In genomic region chr3:165820685-165821123, GRCh38 we compare ENCODE assay signal across 26 cellular contexts. TPM values are rescaled to one million over a fixed set of nuclear protein-coding genes. Genes with fewer than 3 reads are reported as not detected.
A peak's percentile ranks its signal among the peaks of the same experiment; 100 is the strongest.
DNase-seq lines count a peak whose midpoint lies in the region; ATAC-seq and TF ChIP-seq lines count a peak whose summit lies in the region.
"Had no signal": no experiment of that assay in that cellular context is flagged by ENCODE, and none has a peak within 500 bp of the region (broad histone marks: within the 10 kb centered on the region; RNA-seq: fewer than 3 reads in every experiment).

No MANE protein-coding gene starts in this region.

- ATAC-seq in GM18858 (IDR thresholded peaks at IDR 0.05; ENCODE audit: unreplicated experiment), result peak; percentile 80
- ATAC-seq in HCT116, result no peak
- ATAC-seq in HG03175 (IDR thresholded peaks at IDR 0.05; ENCODE audit: unreplicated experiment), result peak; percentile 93
- ATAC-seq in stimulated activated effector memory CD8-positive, alpha-beta T cell treated with anti-CD3 and anti-CD28 coated beads, Interleukin-12 subunit alpha, Interleukin-12 subunit beta, amount 100 ng/mL, for 72 hours, result no peak
- no peak for ATAC-seq in psoas muscle
- ATAC-seq: activated CD8-positive, alpha-beta memory T cell treated with anti-CD3 and anti-CD28 coated beads, Interleukin-2, amount 10 ng/mL, durations not matched to agents 7 days and 5 days; activated naive CD8-positive, alpha-beta T cell treated with anti-CD3 and anti-CD28 coated beads, Interleukin-2, amount 50 U/mL, for 24 hours; left lung; natural killer cell treated with Interleukin-12 subunit alpha and Interleukin-12 subunit beta and Interleukin-15 and Interleukin-18, amount 100 ng/mL, for 72 hours had no signal

- H3K9me3 ChIP-seq in HCT116 (ENCODE audit: control insufficient read depth in 1 of 2, insufficient read depth in 1 of 2, low read depth in 1 of 2, low read length in 2 of 2) (no peaks in the 10 kb centered on the region), psoas muscle (peaks cover 9% of the 10 kb centered on the region)
- H3K9me3 ChIP-seq: stomach had no signal

- TF ChIP-seq CTCF in HCT116 (IDR thresholded peaks at IDR 0.05 in 2 of 3, conservative IDR thresholded peaks at IDR 0.05 in 1 of 3; ENCODE audit: borderline replicate concordance in 1 of 3, insufficient read depth in 1 of 3, low read depth in 2 of 3, low read length in 2 of 3) (no peak), epithelial cell of esophagus (IDR thresholded peaks at IDR 0.05; ENCODE audit: insufficient read depth, low read depth, low read length, missing control alignments) (no peak), psoas muscle (IDR thresholded peaks at IDR 0.05) (no peak)

- no TSS peak for BruUV-seq in HCT116 (replicated peaks; lab: Mats Ljungman, UMichigan)

- peak overlapping the region; percentile 29 for H2AFZ ChIP-seq in HCT116 (ENCODE audit: low read depth, low read length, poor library complexity, severe bottlenecking)
- H2AFZ ChIP-seq: GM23248 had no signal

- no peaks in the 10 kb centered on the region for H3K4me1 ChIP-seq in HCT116 (ENCODE audit: control insufficient read depth in 1 of 2, insufficient read depth in 2 of 2, low read length in 2 of 2)
- H3K4me1 ChIP-seq in psoas muscle, result no peaks in the 10 kb centered on the region
- H3K4me1 ChIP-seq: left lung, stomach had no signal

- no peaks in the 10 kb centered on the region for H3K36me3 Mint-ChIP-seq in stimulated activated effector memory CD8-positive, alpha-beta T cell treated with anti-CD3 and anti-CD28 coated beads, Interleukin-12 subunit alpha, Interleukin-12 subunit beta, amount 100 ng/mL, for 72 hours
- H3K36me3 Mint-ChIP-seq in activated T-helper 1 cell treated with anti-CD3 and anti-CD28 coated beads, Interleukin-12 subunit alpha, Interleukin-12 subunit beta, Interleukin-2, Interleukin-4 antibody, amounts not matched to agents 30 ng/mL and 10 ng/mL and 1 ng/mL, durations not matched to agents 14 hours and 24 hours and 36 hours (ENCODE audit: low read depth), result no peaks in the 10 kb centered on the region
- H3K36me3 Mint-ChIP-seq: activated CD8-positive, alpha-beta memory T cell treated with anti-CD3 and anti-CD28 coated beads, Interleukin-2, amount 10 ng/mL, durations not matched to agents 7 days and 5 days; CD4-positive, CD25-positive, alpha-beta regulatory T cell; mesothelial cell of epicardium had no signal

- H3K9me3 Mint-ChIP-seq in stimulated activated effector memory CD8-positive, alpha-beta T cell treated with anti-CD3 and anti-CD28 coated beads, Interleukin-12 subunit alpha, Interleukin-12 subunit beta, amount 100 ng/mL, for 72 hours, result peaks cover 13% of the 10 kb centered on the region
- H3K9me3 Mint-ChIP-seq in activated T-helper 1 cell treated with anti-CD3 and anti-CD28 coated beads, Interleukin-12 subunit alpha, Interleukin-12 subunit beta, Interleukin-2, Interleukin-4 antibody, amounts not matched to agents 30 ng/mL and 10 ng/mL and 1 ng/mL, durations not matched to agents 14 hours and 24 hours and 36 hours, result peaks cover 3% of the 10 kb centered on the region
- H3K9me3 Mint-ChIP-seq: activated CD4-positive, alpha-beta T cell treated with anti-CD3 and anti-CD28 coated beads, Interleukin-2, amount 10 ng/mL, durations not matched to agents 24 days and 14 days; activated T-helper 2 cell treated with anti-CD3 and anti-CD28 coated beads, Interferon-gamma antibody, Interleukin-2, Interleukin-4, amounts not matched to agents 10 μg/mL and 5 μg/mL and 100 μg/mL, durations not matched to agents 14 hours and 24 hours and 36 hours; mesothelial cell of epicardium had no signal

- intact Hi-C loops in HCT116 (cut with micrococcal nuclease), result no loop called here
- intact Hi-C loops in activated T-helper 1 cell treated with anti-CD3 and anti-CD28 coated beads, Interleukin-12 subunit alpha, Interleukin-12 subunit beta, Interleukin-2, Interleukin-4 antibody, amounts not matched to agents 30 ng/mL and 10 ng/mL and 1 ng/mL, durations not matched to agents 14 hours and 24 hours and 36 hours (cut with micrococcal nuclease), result no loop called here
- intact Hi-C loops in psoas muscle (cut with DNase I), result no loop called here

- H3K9ac ChIP-seq in HCT116 (ENCODE audit: low read length), result no peak overlapping the region
- H3K9ac ChIP-seq: GM23248 had no signal

- H3K27ac ChIP-seq in HCT116 (ENCODE audit: low read depth, low read length) (no peak overlapping the region), psoas muscle (no peak overlapping the region)
- H3K27ac ChIP-seq: GM23248, left lung, stomach had no signal

- RAD21 ChIA-PET in HCT116 (lab: Charles Lee; ENCODE audit: low non-redundant PET in 1 of 2, low total read pairs in 2 of 2, uncharacterized antibody in 2 of 2, unreplicated experiment in 2 of 2), result no interaction called here

- H3K9me2 ChIP-seq in HCT116 (ENCODE audit: insufficient read depth), result no peaks in the 10 kb centered on the region

- DNase-seq in HCT116 (ENCODE audit: low read depth, low spot score) (no peak), epithelial cell of esophagus (ENCODE audit: low read depth) (peak; percentile 33), psoas muscle (no peak), ecto neural progenitor cell (ENCODE audit: low spot score) (no peak)
- DNase-seq in stimulated activated effector memory CD8-positive, alpha-beta T cell treated with anti-CD3 and anti-CD28 coated beads, Interleukin-12 subunit alpha, Interleukin-12 subunit beta, amount 100 ng/mL, for 72 hours (ENCODE audit: low spot score in 2 of 2), result no peak
- DNase-seq in activated T-helper 1 cell treated with anti-CD3 and anti-CD28 coated beads, Interleukin-12 subunit alpha, Interleukin-12 subunit beta, Interleukin-2, Interleukin-4 antibody, amounts not matched to agents 30 ng/mL and 10 ng/mL and 1 ng/mL, durations not matched to agents 14 hours and 24 hours and 36 hours (ENCODE audit: low spot score), result no peak
- DNase-seq: activated CD4-positive, alpha-beta T cell treated with anti-CD3 and anti-CD28 coated beads, Interleukin-2, amount 10 ng/mL, durations not matched to agents 24 days and 14 days; activated CD8-positive, alpha-beta memory T cell treated with anti-CD3 and anti-CD28 coated beads, Interleukin-2, amount 10 ng/mL, durations not matched to agents 7 days and 5 days; activated naive CD8-positive, alpha-beta T cell treated with anti-CD3 and anti-CD28 coated beads, Interleukin-2, amount 50 U/mL, for 24 hours; CD4-positive, CD25-positive, alpha-beta regulatory T cell; GDM1; glutamatergic neuron; GM23248; left lung; NCI-H1436 treated with DMSO at 0.1 percent for 48 hours; NCI-H526; Right ventricle myocardium superior; stomach; SW 1271; trophoblast cell had no signal

- H3K79me2 ChIP-seq in HCT116 (ENCODE audit: insufficient read depth, low read length), result no peaks in the 10 kb centered on the region

- CTCF ChIA-PET in HCT116 (lab: Charles Lee), result no interaction called here

- no peak overlapping the region for H3K27ac Mint-ChIP-seq in stimulated activated effector memory CD8-positive, alpha-beta T cell treated with anti-CD3 and anti-CD28 coated beads, Interleukin-12 subunit alpha, Interleukin-12 subunit beta, amount 100 ng/mL, for 72 hours
- no peak overlapping the region for H3K27ac Mint-ChIP-seq in activated T-helper 1 cell treated with anti-CD3 and anti-CD28 coated beads, Interleukin-12 subunit alpha, Interleukin-12 subunit beta, Interleukin-2, Interleukin-4 antibody, amounts not matched to agents 30 ng/mL and 10 ng/mL and 1 ng/mL, durations not matched to agents 14 hours and 24 hours and 36 hours
- H3K27ac Mint-ChIP-seq: activated CD4-positive, alpha-beta T cell treated with anti-CD3 and anti-CD28 coated beads, Interleukin-2, amount 10 ng/mL, durations not matched to agents 24 days and 14 days; activated CD8-positive, alpha-beta memory T cell treated with anti-CD3 and anti-CD28 coated beads, Interleukin-2, amount 10 ng/mL, durations not matched to agents 7 days and 5 days; activated naive CD8-positive, alpha-beta T cell treated with anti-CD3 and anti-CD28 coated beads, Interleukin-2, amount 50 U/mL, for 24 hours; activated T-helper 2 cell treated with anti-CD3 and anti-CD28 coated beads, Interferon-gamma antibody, Interleukin-2, Interleukin-4, amounts not matched to agents 10 μg/mL and 5 μg/mL and 100 μg/mL, durations not matched to agents 14 hours and 24 hours and 36 hours; CD4-positive, CD25-positive, alpha-beta regulatory T cell; mesothelial cell of epicardium; natural killer cell treated with Interleukin-12 subunit alpha and Interleukin-12 subunit beta and Interleukin-15 and Interleukin-18, amount 100 ng/mL, for 72 hours had no signal

- H3K27me3 Mint-ChIP-seq in activated T-helper 1 cell treated with anti-CD3 and anti-CD28 coated beads, Interleukin-12 subunit alpha, Interleukin-12 subunit beta, Interleukin-2, Interleukin-4 antibody, amounts not matched to agents 30 ng/mL and 10 ng/mL and 1 ng/mL, durations not matched to agents 14 hours and 24 hours and 36 hours (ENCODE audit: insufficient read depth), result no peaks in the 10 kb centered on the region
- H3K27me3 Mint-ChIP-seq: activated CD4-positive, alpha-beta T cell treated with anti-CD3 and anti-CD28 coated beads, Interleukin-2, amount 10 ng/mL, durations not matched to agents 24 days and 14 days; activated CD8-positive, alpha-beta memory T cell treated with anti-CD3 and anti-CD28 coated beads, Interleukin-2, amount 10 ng/mL, durations not matched to agents 7 days and 5 days; activated naive CD8-positive, alpha-beta T cell treated with anti-CD3 and anti-CD28 coated beads, Interleukin-2, amount 50 U/mL, for 24 hours; brain; CD4-positive, CD25-positive, alpha-beta regulatory T cell; natural killer cell treated with Interleukin-12 subunit alpha and Interleukin-12 subunit beta and Interleukin-15 and Interleukin-18, amount 100 ng/mL, for 72 hours had no signal

- WGBS in psoas muscle, 3 donors, result 44 to 64% (median 55%) methylated on average over 1 of the region's 1 CpG

- H3K4me3 Mint-ChIP-seq in stimulated activated effector memory CD8-positive, alpha-beta T cell treated with anti-CD3 and anti-CD28 coated beads, Interleukin-12 subunit alpha, Interleukin-12 subunit beta, amount 100 ng/mL, for 72 hours, result no peak overlapping the region
- H3K4me3 Mint-ChIP-seq in activated T-helper 1 cell treated with anti-CD3 and anti-CD28 coated beads, Interleukin-12 subunit alpha, Interleukin-12 subunit beta, Interleukin-2, Interleukin-4 antibody, amounts not matched to agents 30 ng/mL and 10 ng/mL and 1 ng/mL, durations not matched to agents 14 hours and 24 hours and 36 hours, result no peak overlapping the region
- H3K4me3 Mint-ChIP-seq: activated CD4-positive, alpha-beta T cell treated with anti-CD3 and anti-CD28 coated beads, Interleukin-2, amount 10 ng/mL, durations not matched to agents 24 days and 14 days; activated CD8-positive, alpha-beta memory T cell treated with anti-CD3 and anti-CD28 coated beads, Interleukin-2, amount 10 ng/mL, durations not matched to agents 7 days and 5 days; activated naive CD8-positive, alpha-beta T cell treated with anti-CD3 and anti-CD28 coated beads, Interleukin-2, amount 50 U/mL, for 24 hours; brain; CD4-positive, CD25-positive, alpha-beta regulatory T cell; mesothelial cell of epicardium; natural killer cell treated with Interleukin-12 subunit alpha and Interleukin-12 subunit beta and Interleukin-15 and Interleukin-18, amount 100 ng/mL, for 72 hours had no signal

- no peaks in the 10 kb centered on the region for H4K20me1 ChIP-seq in HCT116 (ENCODE audit: insufficient read depth)

- no peak overlapping the region for H3K4me2 ChIP-seq in HCT116 (ENCODE audit: low read length)

- H3K36me3 ChIP-seq in HCT116 (ENCODE audit: control insufficient read depth in 1 of 2, insufficient read depth in 2 of 2, low read length in 2 of 2) (no peaks in the 10 kb centered on the region), psoas muscle (ENCODE audit: insufficient read depth in 1 of 2, low read depth in 1 of 2) (no peaks in the 10 kb centered on the region)
- H3K36me3 ChIP-seq: left lung, stomach had no signal

- H3K4me3 ChIP-seq in HCT116 (replicated peaks in 1 of 2; ENCODE audit: low read depth in 1 of 2, low read length in 2 of 2) (no peak overlapping the region), epithelial cell of esophagus (ENCODE audit: low read length) (no peak overlapping the region), psoas muscle (no peak overlapping the region)
- H3K4me3 ChIP-seq: GM23248, left lung, stomach had no signal

- no peak for TF ChIP-seq POLR2A in HCT116 (IDR thresholded peaks at IDR 0.05; ENCODE audit: borderline replicate concordance, extremely low read depth, insufficient read depth, insufficient read length)

- H3K4me1 Mint-ChIP-seq in stimulated activated effector memory CD8-positive, alpha-beta T cell treated with anti-CD3 and anti-CD28 coated beads, Interleukin-12 subunit alpha, Interleukin-12 subunit beta, amount 100 ng/mL, for 72 hours, result no peaks in the 10 kb centered on the region
- no peaks in the 10 kb centered on the region for H3K4me1 Mint-ChIP-seq in activated T-helper 1 cell treated with anti-CD3 and anti-CD28 coated beads, Interleukin-12 subunit alpha, Interleukin-12 subunit beta, Interleukin-2, Interleukin-4 antibody, amounts not matched to agents 30 ng/mL and 10 ng/mL and 1 ng/mL, durations not matched to agents 14 hours and 24 hours and 36 hours (ENCODE audit: low read depth)
- H3K4me1 Mint-ChIP-seq: activated CD4-positive, alpha-beta T cell treated with anti-CD3 and anti-CD28 coated beads, Interleukin-2, amount 10 ng/mL, durations not matched to agents 24 days and 14 days; activated CD8-positive, alpha-beta memory T cell treated with anti-CD3 and anti-CD28 coated beads, Interleukin-2, amount 10 ng/mL, durations not matched to agents 7 days and 5 days; activated naive CD8-positive, alpha-beta T cell treated with anti-CD3 and anti-CD28 coated beads, Interleukin-2, amount 50 U/mL, for 24 hours; CD4-positive, CD25-positive, alpha-beta regulatory T cell had no signal

- TF ChIP-seq RAD21 in HCT116 (IDR thresholded peaks at IDR 0.05; ENCODE audit: low read depth), result no peak

- no peaks in the 10 kb centered on the region for H3K27me3 ChIP-seq in HCT116 (ENCODE audit: insufficient read depth, low read length)
- H3K27me3 ChIP-seq in psoas muscle (ENCODE audit: insufficient read depth in 3 of 3, low read length in 2 of 3), result no peaks in the 10 kb centered on the region
- H3K27me3 ChIP-seq: left lung, stomach had no signal

- POLR2A ChIA-PET in HCT116 (lab: Charles Lee), result no interaction called here

RNA-seq across cellular contexts. Expression of gene BCHE, which starts 16.5 kb away (rescaled TPM):
- not detected for total RNA-seq in HCT116 (2021; ENCODE audit: unreplicated experiment)
- not detected in 2 replicates for polyA plus RNA-seq in HCT116 (2012)
- not detected in 2 replicates for total RNA-seq in activated T-helper 1 cell treated with anti-CD3 and anti-CD28 coated beads, Interleukin-12 subunit alpha, Interleukin-12 subunit beta, Interleukin-2, Interleukin-4 antibody, amounts not matched to agents 30 ng/mL and 10 ng/mL and 1 ng/mL, durations not matched to agents 14 hours and 24 hours and 36 hours
- 1 to 10 TPM in 3 of 4 donors, under 1 TPM in 1; 0.87 to 1.9 (median 1.2) TPM for total RNA-seq in psoas muscle
- 1 to 10 TPM in 2 of 3 donors, under 1 TPM in 1; 0.70 to 2.5 (median 1.0) TPM for polyA plus RNA-seq in psoas muscle
- total RNA-seq: activated CD4-positive, alpha-beta T cell treated with anti-CD3 and anti-CD28 coated beads, Interleukin-2, amount 10 ng/mL, durations not matched to agents 24 days and 14 days; activated CD8-positive, alpha-beta memory T cell treated with anti-CD3 and anti-CD28 coated beads, Interleukin-2, amount 10 ng/mL, durations not matched to agents 7 days and 5 days; activated T-helper 2 cell treated with anti-CD3 and anti-CD28 coated beads, Interferon-gamma antibody, Interleukin-2, Interleukin-4, amounts not matched to agents 10 μg/mL and 5 μg/mL and 100 μg/mL, durations not matched to agents 14 hours and 24 hours and 36 hours; CD4-positive, CD25-positive, alpha-beta regulatory T cell; GM23248; natural killer cell treated with Interleukin-12 subunit alpha and Interleukin-12 subunit beta and Interleukin-15 and Interleukin-18, amount 100 ng/mL, for 72 hours had no signal
- polyA plus RNA-seq: CD4-positive, CD25-positive, alpha-beta regulatory T cell; GM23248 had no signal

Comparison
In these comparisons a context has a peak if more than half of its experiments do, and no peak if none do; other contexts are left out.
1. ATAC-seq: peak in GM18858 (single experiment) and HG03175 (single experiment); none in HCT116 (single experiment), stimulated activated effector memory CD8-positive, alpha-beta T cell treated with anti-CD3 and anti-CD28 coated beads, Interleukin-12 subunit alpha, Interleukin-12 subunit beta, amount 100 ng/mL, for 72 hours (single experiment) and psoas muscle (0 of 4).